18 cellular contexts compared by ENCODE assay signal in the genomic region with DNA sequence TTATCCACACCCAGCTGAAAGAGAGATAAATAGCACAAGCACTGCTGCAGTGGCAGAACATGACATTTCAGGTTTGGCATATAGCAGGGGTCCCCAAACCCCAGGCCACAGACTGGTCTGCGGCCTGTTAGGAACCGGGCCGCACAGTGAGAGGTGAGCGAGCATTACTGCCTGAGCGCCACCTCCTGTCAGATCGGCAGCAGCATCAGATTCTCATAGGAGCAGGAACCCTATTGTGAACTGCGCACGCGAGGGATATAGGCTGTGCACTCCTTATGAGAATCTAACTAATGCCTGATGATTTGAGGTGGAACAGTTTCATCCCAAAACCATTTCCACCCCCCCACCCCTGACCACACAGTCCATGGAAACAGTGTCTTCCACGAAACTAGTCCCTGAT.
DNase-seq lines count a peak whose midpoint lies in the region; ATAC-seq lines count a peak whose summit lies in the region.
"Had no signal": no experiment of that assay in that cellular context is flagged by ENCODE, and none has a peak within 500 bp of the region (broad histone marks: within the 10 kb centered on the region; RNA-seq: fewer than 3 reads in every experiment).

No MANE protein-coding gene starts in this region.

- no peaks in the 10 kb centered on the region for H3K27me3 Mint-ChIP-seq in effector memory CD8-positive, alpha-beta T cell

- ATAC-seq in effector memory CD8-positive, alpha-beta T cell (replicated peaks) = peak; percentile 68
- no peak for ATAC-seq in GM19452 (IDR thresholded peaks at IDR 0.05; ENCODE audit: unreplicated experiment)
- ATAC-seq: gastroesophageal sphincter, pancreas had no signal

- H3K27ac Mint-ChIP-seq in effector memory CD8-positive, alpha-beta T cell = no peak overlapping the region

- no peaks in the 10 kb centered on the region for H3K9me3 Mint-ChIP-seq in effector memory CD8-positive, alpha-beta T cell

- peaks cover 9% of the 10 kb centered on the region for H3K36me3 Mint-ChIP-seq in effector memory CD8-positive, alpha-beta T cell (ENCODE audit: insufficient read depth)

- no peak overlapping the region for H3K4me3 Mint-ChIP-seq in effector memory CD8-positive, alpha-beta T cell

- peak; percentile 34 for DNase-seq in stimulated activated naive CD4-positive, alpha-beta T cell treated with Interleukin-2 at 50 U/mL for 16 hours (lab: John Stamatoyannopoulos, UW)
- DNase-seq in stimulated activated naive CD4-positive, alpha-beta T cell (lab: John Stamatoyannopoulos, UW) = no peak
- DNase-seq in T-helper 22 cell (ENCODE audit: low read depth) = peak; percentile 61
- peak in 2 of 3 experiments; percentile 9 to 14 for DNase-seq in effector memory CD8-positive, alpha-beta T cell
- no peak for DNase-seq in T-helper 1 cell
- DNase-seq in cerebellar cortex (ENCODE audit: low spot score) = no peak
- DNase-seq in DMS53 treated with DMSO at 0.1 percent for 48 hours (lab: John Stamatoyannopoulos, UW; ENCODE audit: unreplicated experiment) = no peak
- DNase-seq: activated CD4-positive, alpha-beta T cell treated with anti-CD3 and anti-CD28 coated beads, Interleukin-2, amount 50 U/mL, for 4 hours; activated gamma-delta T cell treated with Interleukin-2 at 50 U/mL for 16 hours; Caco-2; GDM1; NCI-H1930; NCI-H524; OCI-M1; pancreas; T1000 had no signal

- peaks cover 21 to 26% of the 10 kb centered on the region in 2 donors for H3K4me1 Mint-ChIP-seq in effector memory CD8-positive, alpha-beta T cell (ENCODE audit: low read depth in 2 of 2)

Comparison
In these comparisons a context has a peak if more than half of its experiments do, and no peak if none do; other contexts are left out.
1. DNase-seq: peak in stimulated activated naive CD4-positive, alpha-beta T cell treated with Interleukin-2 at 50 U/mL for 16 hours (single experiment), T-helper 22 cell (single experiment) and effector memory CD8-positive, alpha-beta T cell (2 of 3); none in stimulated activated naive CD4-positive, alpha-beta T cell (0 of 6), T-helper 1 cell (0 of 5), cerebellar cortex (single experiment) and DMS53 treated with DMSO at 0.1 percent for 48 hours (single experiment).